22 cellular contexts compared by ENCODE assay signal in genomic region chr2:200733713-200734198, GRCh38.
"Had no signal": no experiment of that assay in that cellular context is flagged by ENCODE, and none has a peak within 500 bp of the region (broad histone marks: within the 10 kb centered on the region; RNA-seq: fewer than 3 reads in every experiment).

No MANE protein-coding gene starts in this region.

- FAIRE-seq: TTC549 had no signal

- DNase-seq: activated CD4-positive, alpha-beta memory T cell treated with anti-CD3 and anti-CD28 coated beads, Interleukin-2, amount 10 ng/mL, durations not matched to agents 7 days and 5 days; activated CD4-positive, alpha-beta T cell treated with anti-CD3 and anti-CD28 coated beads, Interleukin-2, amount 10 ng/mL, durations not matched to agents 7 days and 5 days; activated CD8-positive, alpha-beta memory T cell treated with anti-CD3 and anti-CD28 coated beads, Interleukin-2, amount 10 ng/mL, durations not matched to agents 7 days and 5 days; activated naive CD4-positive, alpha-beta T cell; activated T-cell treated with anti-CD3 and anti-CD28 coated beads, Interleukin-2, amount 50 U/mL, for 48 hours; colonic mucosa; effector memory CD8-positive, alpha-beta T cell; erythroblast; gastrocnemius medialis; islet precursor cell; left cardiac atrium; naive B cell; right cardiac atrium; spleen; SW 1271; T-helper 9 cell had no signal

- H3K79me2 ChIP-seq: hepatocyte, parathyroid adenoma had no signal

- H3K36me3 ChIP-seq: breast epithelium, colonic mucosa, gastrocnemius medialis, spleen, tibial nerve had no signal

- H3K27me3 ChIP-seq: breast epithelium, colonic mucosa, gastrocnemius medialis, hepatocyte, spleen, tibial nerve had no signal

- H2AFZ ChIP-seq: hepatocyte, parathyroid adenoma had no signal

- H3K4me1 ChIP-seq: breast epithelium, colonic mucosa, gastrocnemius medialis, parathyroid adenoma, spleen had no signal

- H3K27ac ChIP-seq: breast epithelium, colonic mucosa, gastrocnemius medialis, hepatocyte, parathyroid adenoma, spleen, tibial nerve, VCaP had no signal

- H3K4me3 ChIP-seq: breast epithelium, colonic mucosa, gastrocnemius medialis, hepatocyte, spleen, tibial nerve had no signal

- H3K4me2 ChIP-seq: hepatocyte had no signal

- H3K9me3 ChIP-seq: breast epithelium, colonic mucosa, gastrocnemius medialis, spleen, tibial nerve had no signal
